ENCODE assay signal across 25 cellular contexts in the genomic region with DNA sequence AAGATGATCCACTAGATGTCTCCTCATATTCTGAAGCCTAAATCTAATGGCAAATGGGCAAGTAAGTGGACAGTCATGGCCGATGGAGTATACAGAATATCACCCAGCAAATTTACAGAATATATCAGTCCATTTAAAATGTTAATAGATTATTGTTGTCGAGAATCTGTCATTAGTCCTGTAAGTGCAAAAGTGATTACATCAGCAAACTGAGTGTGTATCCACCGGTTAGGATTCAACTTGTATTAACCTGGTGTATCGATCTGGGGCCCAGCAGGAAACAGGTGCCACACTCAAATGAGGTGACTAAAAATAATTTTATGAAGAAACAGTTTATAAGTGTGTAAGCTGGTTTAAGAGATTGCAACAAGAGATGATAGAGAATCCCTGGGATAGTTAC.
A peak's percentile ranks its signal among the peaks of the same experiment; 100 is the strongest.
DNase-seq lines count a peak whose midpoint lies in the region; ATAC-seq, FAIRE-seq and TF ChIP-seq lines count a peak whose summit lies in the region.
"Had no signal": no experiment of that assay in that cellular context is flagged by ENCODE, and none has a peak within 500 bp of the region (broad histone marks: within the 10 kb centered on the region; RNA-seq: fewer than 3 reads in every experiment).

No MANE protein-coding gene starts in this region.

- no peak overlapping the region for H3K27ac ChIP-seq in VCaP
- H3K27ac ChIP-seq: PC-9, SJSA1 had no signal

- no peak for ATAC-seq in naive thymus-derived CD8-positive, alpha-beta T cell
- ATAC-seq: GM12878, GM23338 had no signal

- peak; percentile 48 for FAIRE-seq in HTR-8/SVneo (lab: Jason Lieb, UNC)
- FAIRE-seq: D721Med, GM12878 had no signal

- POLR2A ChIA-PET in naive thymus-derived CD8-positive, alpha-beta T cell (lab: Charles Lee): no interaction called here

- H3K27me3 Mint-ChIP-seq in naive thymus-derived CD8-positive, alpha-beta T cell: no peaks in the 10 kb centered on the region
- H3K27me3 Mint-ChIP-seq: CD4-positive, CD25-positive, alpha-beta regulatory T cell had no signal

- TF ChIP-seq CTCF in VCaP (conservative IDR thresholded peaks at IDR 0.05): peak; percentile 52

- H3K36me3 Mint-ChIP-seq in naive thymus-derived CD8-positive, alpha-beta T cell: no peaks in the 10 kb centered on the region
- H3K36me3 Mint-ChIP-seq: CD4-positive, CD25-positive, alpha-beta regulatory T cell had no signal

- peaks cover 0 to 3% (median 0%) of the 10 kb centered on the region in 9 donors for H3K9me3 Mint-ChIP-seq in naive thymus-derived CD8-positive, alpha-beta T cell
- H3K9me3 Mint-ChIP-seq: GM23338 had no signal

- peak; percentile 18 for DNase-seq in DMS53 (lab: John Stamatoyannopoulos, UW)
- no peak for DNase-seq in DMS53 treated with DMSO at 0.1 percent for 48 hours (lab: John Stamatoyannopoulos, UW; ENCODE audit: unreplicated experiment)
- DNase-seq in HTR-8/SVneo (ENCODE audit: insufficient read length, low spot score): no peak
- no peak for DNase-seq in cerebellar nuclear complex (lab: John Stamatoyannopoulos, UW)
- DNase-seq in MV-4-11 (lab: John Stamatoyannopoulos, UW): no peak
- no peak for DNase-seq in naive thymus-derived CD8-positive, alpha-beta T cell
- DNase-seq: 8988T; CD4-positive, CD25-positive, alpha-beta regulatory T cell; DMS79; EL; GDM1; H9; NCI-H1105 treated with DMSO at 0.1 percent for 48 hours; NCI-H146; NCI-H1930; NCI-H2107; NCI-H446 treated with DMSO at 0.1 percent for 48 hours; PC-9; Right ventricle myocardium superior; RPMI8226 had no signal

- H3K27ac Mint-ChIP-seq in naive thymus-derived CD8-positive, alpha-beta T cell: no peak overlapping the region
- H3K27ac Mint-ChIP-seq: CD4-positive, CD25-positive, alpha-beta regulatory T cell; GM23338; H9 had no signal

- H3K4me3 Mint-ChIP-seq in naive thymus-derived CD8-positive, alpha-beta T cell: no peak overlapping the region
- H3K4me3 Mint-ChIP-seq: CD4-positive, CD25-positive, alpha-beta regulatory T cell; GM23338; H9 had no signal

- H3K4me1 Mint-ChIP-seq in naive thymus-derived CD8-positive, alpha-beta T cell: no peaks in the 10 kb centered on the region
- H3K4me1 Mint-ChIP-seq: CD4-positive, CD25-positive, alpha-beta regulatory T cell; GM23338 had no signal
